Comparison of ENCODE assay signal across 1 cellular context in the genomic region with DNA sequence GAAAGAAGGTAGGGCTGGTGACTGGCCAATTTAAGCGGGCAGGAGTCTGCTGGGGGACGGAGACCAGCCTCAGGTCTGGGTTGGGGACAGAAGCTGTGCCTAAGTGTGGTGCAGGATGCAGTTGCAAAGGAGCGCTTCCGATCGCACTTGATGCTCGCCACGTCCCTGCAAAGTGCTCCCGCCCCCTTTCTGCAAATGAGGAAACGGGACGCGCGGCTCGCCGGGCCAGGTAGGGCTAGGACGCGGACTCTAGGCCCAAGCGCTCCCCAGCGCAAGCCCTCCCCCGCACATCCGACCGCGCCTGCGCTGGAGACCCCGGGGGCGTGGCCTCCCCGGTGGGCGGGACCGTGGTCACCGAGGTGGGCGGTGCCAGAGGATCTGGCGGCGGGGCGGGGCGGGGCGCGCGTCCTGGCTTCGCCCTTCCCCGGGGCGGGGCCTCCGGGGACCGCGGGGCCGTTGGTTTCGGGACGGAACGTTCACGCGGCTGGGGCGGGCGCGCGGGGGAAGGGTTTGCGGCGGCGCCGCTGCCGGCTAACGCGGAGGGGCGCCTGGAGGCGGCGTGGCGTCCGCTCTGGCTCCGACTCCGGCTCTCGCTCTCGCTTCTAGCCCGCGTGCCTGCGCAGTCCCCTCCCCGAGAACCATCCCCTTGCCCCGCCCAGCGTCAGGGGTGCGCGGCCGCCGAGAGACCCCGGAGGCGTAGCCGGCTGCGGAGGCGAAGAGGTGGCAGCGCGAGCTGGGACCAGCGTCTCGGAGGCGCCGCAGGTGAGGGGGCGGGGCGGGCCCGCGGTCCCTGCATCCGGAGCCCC.
TF ChIP-seq lines count a peak whose summit lies in the region.

Gene FAM118A (plus strand): TSS at position 513 of the 806 bp plus-strand sequence. CDS start 12,446 bp downstream, outside the sequence.

TF ChIP-seq in GM23338, 12 proteins besides CTCF, POLR2A, EP300 and RAD21 (continued from another document):
- peak; percentile 71 for TF ChIP-seq CREB1 (CRISPR knock-in tag; IDR thresholded peaks at IDR 0.05; ENCODE audit: low read depth)
- TF ChIP-seq ZNF462 (CRISPR knock-in tag; IDR thresholded peaks at IDR 0.05), result no peak
- TF ChIP-seq STAT1 (IDR thresholded peaks at IDR 0.05; ENCODE audit: unreplicated experiment), result peak; percentile 63
- TF ChIP-seq ZNF114 (CRISPR knock-in tag; IDR thresholded peaks at IDR 0.05), result no peak
- TF ChIP-seq NANOG (IDR thresholded peaks at IDR 0.05; ENCODE audit: borderline replicate concordance), result no peak
- no peak for TF ChIP-seq EZH2 (IDR thresholded peaks at IDR 0.05; ENCODE audit: low read depth, unreplicated experiment)
